ENCODE assay signal across 8 cellular contexts in genomic region chr9:124771021-124771866, GRCh38. TPM values are rescaled to one million over a fixed set of nuclear protein-coding genes. Genes with fewer than 3 reads are reported as not detected.
DNase-seq lines count a peak whose midpoint lies in the region; FAIRE-seq and TF ChIP-seq lines count a peak whose summit lies in the region.

NR6A1 (minus strand) TSS chr9:124771311.

- peaks cover 8% of the 10 kb centered on the region for H3K79me2 ChIP-seq in MM.1S (ENCODE audit: low read length)

- no peaks in the 10 kb centered on the region for H3K9me2 ChIP-seq in MM.1S (replicated peaks; ENCODE audit: insufficient read depth, low read length)

- H3K9ac ChIP-seq in MM.1S (ENCODE audit: low read length), result peak within 1 kb of the TSS; percentile 68

- peak within 1 kb of the TSS; percentile 87 for H3K4me3 ChIP-seq in MM.1S (ENCODE audit: low read length)
- peak within 1 kb of the TSS; percentile 83 to 96 for H3K4me3 ChIP-seq in neutrophil (ENCODE audit: low read depth in 1 of 2, low read length in 1 of 2)

- H3K4me2 ChIP-seq in MM.1S (ENCODE audit: low read depth, low read length), result peak within 1 kb of the TSS; percentile 96

- peak; percentile 76 for DNase-seq in GM04503 (ENCODE audit: low read depth)
- peak; percentile 95 for DNase-seq in HCEC 1CT
- peak; percentile 97 for DNase-seq in MM.1S
- DNase-seq in SIG-M5 treated with dmso at 0.1 percent for 504 hours (lab: John Stamatoyannopoulos, UW; ENCODE audit: unreplicated experiment), result peak; percentile 91
- peak; percentile 74 to 88 (median 80) for DNase-seq in activated naive CD4-positive, alpha-beta T cell (lab: John Stamatoyannopoulos, UW)
- peak; percentile 98 to 99 for DNase-seq in frontal cortex (ENCODE audit: low spot score in 2 of 2)
- DNase-seq in substantia nigra (lab: John Stamatoyannopoulos, UW), result peak; percentile 58 to 98 (median 92)

- H3K9me3 ChIP-seq in MM.1S (replicated peaks; ENCODE audit: insufficient read depth, low read length) (no peaks in the 10 kb centered on the region), neutrophil (no peaks in the 10 kb centered on the region)

- no peak for FAIRE-seq in frontal cortex (lab: Jason Lieb, UNC)

- no peaks in the 10 kb centered on the region for H4K20me1 ChIP-seq in MM.1S (ENCODE audit: insufficient read depth, low read length)

- peaks cover 12% of the 10 kb centered on the region; the same call in 1 of the 2 replicates for H3F3A ChIP-seq in MM.1S (ENCODE audit: insufficient read depth, low read length)

- peak within 1 kb of the TSS; percentile 58; the same call in 1 of the 2 replicates for H3K27ac ChIP-seq in MM.1S (ENCODE audit: low read length)
- peak within 1 kb of the TSS; percentile 94 for H3K27ac ChIP-seq in neutrophil
- H3K27ac ChIP-seq in substantia nigra (ENCODE audit: low read depth, low read length, poor library complexity, severe bottlenecking), result peak within 1 kb of the TSS; percentile 14

- TF ChIP-seq CTCF in MM.1S (IDR thresholded peaks at IDR 0.05; ENCODE audit: low read length) (peak; percentile 24), neutrophil (IDR thresholded peaks at IDR 0.05) (peak; percentile 32)

- H3K4me1 ChIP-seq in MM.1S (ENCODE audit: low read length), result peaks cover 13% of the 10 kb centered on the region; the same call in 1 of the 2 replicates
- H3K4me1 ChIP-seq in neutrophil (ENCODE audit: control insufficient read depth in 1 of 2, insufficient read depth in 1 of 2, low read depth in 1 of 2, low read length in 1 of 2), result peaks cover 65 to 69% of the 10 kb centered on the region in 2 experiments

- H3K27me3 ChIP-seq in MM.1S (replicated peaks; ENCODE audit: insufficient read depth, low read length) (0 out of 2 replicates have a peak, but pooled peaks cover 2% of the 10 kb centered on the region), neutrophil (peaks cover 8% of the 10 kb centered on the region)

- H2AFZ ChIP-seq in MM.1S (ENCODE audit: low read length), result peak within 1 kb of the TSS; percentile 84

- H3K36me3 ChIP-seq in MM.1S (replicated peaks; ENCODE audit: insufficient read depth, low read length) (no peaks in the 10 kb centered on the region), neutrophil (no peaks in the 10 kb centered on the region)

RNA-seq across cellular contexts. Expression of gene NR6A1, which starts in this region (rescaled TPM):
- total RNA-seq in frontal cortex, result 1.6 TPM

Comparison
In these comparisons a context has a peak if more than half of its experiments do, and no peak if none do; other contexts are left out.
1. Peak in every context shown above with its lines: DNase-seq, H3K4me3 ChIP-seq and H3K27ac ChIP-seq.
2. H3K27ac ChIP-seq: peak in every context shown above with its lines; median percentile 94 in neutrophil; 58 in MM.1S; 14 in substantia nigra.